Comparison of ENCODE assay signal across 1 cellular context in the genomic region with DNA sequence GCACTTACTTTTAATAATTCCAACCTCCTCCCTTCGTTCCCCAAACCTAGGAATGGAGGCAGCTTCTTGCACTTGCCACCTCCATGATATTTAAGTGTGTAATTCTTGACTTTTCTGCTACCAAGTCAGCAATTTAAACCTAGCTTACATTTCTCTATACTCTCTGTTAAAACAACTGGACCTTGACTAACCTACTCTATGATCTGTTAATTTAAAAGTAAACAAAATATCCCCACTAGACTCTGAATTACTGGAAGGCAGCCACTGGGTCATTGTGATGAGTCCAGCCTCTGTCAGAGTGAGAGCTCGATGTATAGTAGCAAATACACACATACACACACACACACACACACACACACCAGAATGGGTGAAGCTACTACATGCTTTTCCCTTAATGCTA.
TF ChIP-seq lines count a peak whose summit lies in the region.

No MANE protein-coding gene starts in this region.

TF ChIP-seq in SK-N-SH, 30 proteins besides CTCF, POLR2A, EP300 and RAD21 (continued from another document):
- TF ChIP-seq, protein P1, sequence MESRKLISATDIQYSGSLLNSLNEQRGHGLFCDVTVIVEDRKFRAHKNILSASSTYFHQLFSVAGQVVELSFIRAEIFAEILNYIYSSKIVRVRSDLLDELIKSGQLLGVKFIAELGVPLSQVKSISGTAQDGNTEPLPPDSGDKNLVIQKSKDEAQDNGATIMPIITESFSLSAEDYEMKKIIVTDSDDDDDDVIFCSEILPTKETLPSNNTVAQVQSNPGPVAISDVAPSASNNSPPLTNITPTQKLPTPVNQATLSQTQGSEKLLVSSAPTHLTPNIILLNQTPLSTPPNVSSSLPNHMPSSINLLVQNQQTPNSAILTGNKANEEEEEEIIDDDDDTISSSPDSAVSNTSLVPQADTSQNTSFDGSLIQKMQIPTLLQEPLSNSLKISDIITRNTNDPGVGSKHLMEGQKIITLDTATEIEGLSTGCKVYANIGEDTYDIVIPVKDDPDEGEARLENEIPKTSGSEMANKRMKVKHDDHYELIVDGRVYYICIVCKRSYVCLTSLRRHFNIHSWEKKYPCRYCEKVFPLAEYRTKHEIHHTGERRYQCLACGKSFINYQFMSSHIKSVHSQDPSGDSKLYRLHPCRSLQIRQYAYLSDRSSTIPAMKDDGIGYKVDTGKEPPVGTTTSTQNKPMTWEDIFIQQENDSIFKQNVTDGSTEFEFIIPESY (IDR thresholded peaks at IDR 0.05; ENCODE audit: borderline replicate concordance, low read depth), result no peak
- no peak for TF ChIP-seq TAF1 (IDR thresholded peaks at IDR 0.05; ENCODE audit: borderline replicate concordance, low read depth, low read length)
- TF ChIP-seq MXI1 (IDR thresholded peaks at IDR 0.05; ENCODE audit: low read depth, low read length), result no peak
- TF ChIP-seq, protein P2, sequence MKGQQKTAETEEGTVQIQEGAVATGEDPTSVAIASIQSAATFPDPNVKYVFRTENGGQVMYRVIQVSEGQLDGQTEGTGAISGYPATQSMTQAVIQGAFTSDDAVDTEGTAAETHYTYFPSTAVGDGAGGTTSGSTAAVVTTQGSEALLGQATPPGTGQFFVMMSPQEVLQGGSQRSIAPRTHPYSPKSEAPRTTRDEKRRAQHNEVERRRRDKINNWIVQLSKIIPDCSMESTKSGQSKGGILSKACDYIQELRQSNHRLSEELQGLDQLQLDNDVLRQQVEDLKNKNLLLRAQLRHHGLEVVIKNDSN (IDR thresholded peaks at IDR 0.05; ENCODE audit: borderline replicate concordance, low read depth), result no peak
- TF ChIP-seq, protein P3, sequence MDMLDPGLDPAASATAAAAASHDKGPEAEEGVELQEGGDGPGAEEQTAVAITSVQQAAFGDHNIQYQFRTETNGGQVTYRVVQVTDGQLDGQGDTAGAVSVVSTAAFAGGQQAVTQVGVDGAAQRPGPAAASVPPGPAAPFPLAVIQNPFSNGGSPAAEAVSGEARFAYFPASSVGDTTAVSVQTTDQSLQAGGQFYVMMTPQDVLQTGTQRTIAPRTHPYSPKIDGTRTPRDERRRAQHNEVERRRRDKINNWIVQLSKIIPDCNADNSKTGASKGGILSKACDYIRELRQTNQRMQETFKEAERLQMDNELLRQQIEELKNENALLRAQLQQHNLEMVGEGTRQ (IDR thresholded peaks at IDR 0.05; ENCODE audit: borderline replicate concordance, low read depth, low read length), result no peak
- TF ChIP-seq FOXM1 (IDR thresholded peaks at IDR 0.05; ENCODE audit: low read depth), result no peak
- no peak for TF ChIP-seq SMC3 (IDR thresholded peaks at IDR 0.05; ENCODE audit: low read depth, low read length)
- no peak for TF ChIP-seq RCOR1 (IDR thresholded peaks at IDR 0.05; ENCODE audit: low read length)
- TF ChIP-seq ELF1 (IDR thresholded peaks at IDR 0.05), result no peak
- no peak for TF ChIP-seq TEAD4 (IDR thresholded peaks at IDR 0.05; ENCODE audit: borderline replicate concordance, insufficient read depth)
- no peak for TF ChIP-seq EZH2phosphoT487 (IDR thresholded peaks at IDR 0.05; ENCODE audit: borderline replicate concordance, low read depth)
- no peak for TF ChIP-seq POLR2AphosphoS5 (IDR thresholded peaks at IDR 0.05; ENCODE audit: low read depth, low read length)
- TF ChIP-seq, protein P4, sequence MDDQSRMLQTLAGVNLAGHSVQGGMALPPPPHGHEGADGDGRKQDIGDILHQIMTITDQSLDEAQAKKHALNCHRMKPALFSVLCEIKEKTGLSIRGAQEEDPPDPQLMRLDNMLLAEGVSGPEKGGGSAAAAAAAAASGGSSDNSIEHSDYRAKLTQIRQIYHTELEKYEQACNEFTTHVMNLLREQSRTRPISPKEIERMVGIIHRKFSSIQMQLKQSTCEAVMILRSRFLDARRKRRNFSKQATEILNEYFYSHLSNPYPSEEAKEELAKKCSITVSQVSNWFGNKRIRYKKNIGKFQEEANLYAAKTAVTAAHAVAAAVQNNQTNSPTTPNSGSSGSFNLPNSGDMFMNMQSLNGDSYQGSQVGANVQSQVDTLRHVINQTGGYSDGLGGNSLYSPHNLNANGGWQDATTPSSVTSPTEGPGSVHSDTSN (IDR thresholded peaks at IDR 0.05), result no peak
- TF ChIP-seq FOXJ3 (CRISPR knock-in tag; IDR thresholded peaks at IDR 0.05), result no peak
